ENCODE assay signal across 21 cellular contexts in the genomic region with DNA sequence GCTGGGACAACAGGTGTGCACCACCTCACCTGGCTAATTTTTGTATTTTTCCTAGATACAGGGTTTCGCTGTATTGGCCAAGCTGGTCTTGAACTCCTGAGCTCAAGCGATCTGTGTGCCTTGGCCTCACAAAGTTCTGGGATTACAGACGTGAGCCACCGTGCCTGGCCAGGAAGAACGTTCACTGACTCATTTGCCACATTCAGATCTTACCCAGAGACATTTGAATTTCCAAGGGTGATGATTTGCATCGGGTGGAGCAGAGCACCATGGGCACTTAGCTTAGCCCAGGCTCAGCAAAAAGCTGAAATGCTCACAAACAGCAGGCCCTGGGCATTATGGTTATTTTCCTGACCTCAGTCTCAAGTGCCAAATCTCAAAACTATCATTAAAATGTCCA.
"Had no signal": no experiment of that assay in that cellular context is flagged by ENCODE, and none has a peak within 500 bp of the region (broad histone marks: within the 10 kb centered on the region; RNA-seq: fewer than 3 reads in every experiment).

No MANE protein-coding gene starts in this region.

- H3K27me3 ChIP-seq: colonic mucosa, heart left ventricle, upper lobe of left lung had no signal

- H3K27ac ChIP-seq: colonic mucosa, gastroesophageal sphincter, heart left ventricle, psoas muscle, stomach, upper lobe of left lung had no signal

- ATAC-seq: activated CD8-positive, alpha-beta memory T cell treated with anti-CD3 and anti-CD28 coated beads, Interleukin-2, amount 10 ng/mL, durations not matched to agents 7 days and 5 days; esophagus mucosa; gastroesophageal sphincter; heart left ventricle; left ventricle myocardium superior; psoas muscle; right cardiac atrium; stimulated activated effector memory CD8-positive, alpha-beta T cell treated with anti-CD3 and anti-CD28 coated beads, Interleukin-12 subunit alpha, Interleukin-12 subunit beta, amount 100 ng/mL, for 72 hours; WTC11 had no signal

- H3K4me2 ChIP-seq: smooth muscle cell had no signal

- H3K4me1 ChIP-seq: colonic mucosa, gastroesophageal sphincter, psoas muscle, upper lobe of left lung had no signal

- DNase-seq: activated CD4-positive, alpha-beta memory T cell treated with anti-CD3 and anti-CD28 coated beads, Interleukin-2, amount 10 ng/mL, durations not matched to agents 7 days and 5 days; activated CD4-positive, alpha-beta T cell treated with anti-CD3 and anti-CD28 coated beads for 4 hours; activated CD8-positive, alpha-beta memory T cell treated with anti-CD3 and anti-CD28 coated beads, Interleukin-2, amount 10 ng/mL, durations not matched to agents 7 days and 5 days; activated naive CD4-positive, alpha-beta T cell treated with Interleukin-2 at 50 U/mL for 16 hours; anterior cingulate cortex; central memory CD4-positive, alpha-beta T cell; colonic mucosa; heart left ventricle; kidney glomerular epithelial cell; left ventricle myocardium superior; psoas muscle; stimulated activated CD4-positive, alpha-beta T cell treated with anti-CD3 and anti-CD28 coated beads, Interleukin-4, amount 100 ng/mL, for 24 hours; stomach; T-helper 2 cell had no signal

- H3K36me3 ChIP-seq: colonic mucosa, gastroesophageal sphincter, heart left ventricle, stomach, upper lobe of left lung had no signal

- H3K9me3 ChIP-seq: colonic mucosa, gastroesophageal sphincter, heart left ventricle, psoas muscle, stomach, upper lobe of left lung had no signal

- H3K4me3 ChIP-seq: colonic mucosa, gastroesophageal sphincter, heart left ventricle, psoas muscle, smooth muscle cell, stomach, upper lobe of left lung had no signal
